In the genomic region with DNA sequence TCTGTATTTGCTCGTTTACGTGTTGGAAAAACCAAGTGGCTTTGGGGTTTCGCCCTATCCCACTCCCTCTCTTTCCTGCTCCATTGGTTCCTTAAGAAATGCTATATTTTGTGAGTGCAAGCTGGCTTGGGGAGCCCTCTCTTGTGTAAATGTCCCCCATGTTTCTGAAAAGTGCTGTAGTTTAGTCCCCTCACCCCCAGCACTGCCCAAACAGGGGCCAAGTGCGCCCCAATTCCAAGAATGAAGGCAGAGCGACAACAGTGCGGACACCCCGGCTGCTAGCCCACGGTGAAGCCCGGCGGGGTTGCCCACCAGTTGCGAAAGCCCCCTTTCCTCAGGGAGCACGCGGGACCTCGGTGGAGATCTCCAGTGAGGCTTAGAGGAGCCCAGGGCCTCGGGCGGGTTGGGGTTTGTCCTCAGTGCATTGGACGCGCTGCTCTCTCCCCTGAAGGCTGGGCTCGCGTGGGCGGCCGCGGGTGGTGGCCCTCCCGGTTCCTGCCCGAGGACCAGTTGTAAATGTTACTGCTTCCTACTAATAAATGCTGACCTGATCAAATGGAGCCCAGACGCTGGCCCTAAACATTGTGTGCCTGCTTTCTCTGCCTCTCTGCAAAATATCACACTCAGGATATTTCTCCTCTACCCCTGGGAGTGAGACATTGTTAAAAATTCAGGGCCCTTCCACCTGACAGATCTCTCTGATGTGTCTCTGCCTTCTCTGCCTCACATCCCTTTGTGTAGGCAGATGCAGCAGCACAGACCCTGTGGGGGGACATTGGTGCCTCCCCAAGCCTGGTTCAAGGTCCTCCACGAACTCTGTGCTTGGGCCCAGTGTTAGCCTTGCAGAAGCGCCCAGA, we compare ENCODE assay signal across 19 cellular contexts. TPM values are rescaled to one million over a fixed set of nuclear protein-coding genes. Genes with fewer than 3 reads are reported as not detected.
DNase-seq lines count a peak whose midpoint lies in the region; TF ChIP-seq lines count a peak whose summit lies in the region.
"Had no signal": no experiment of that assay in that cellular context is flagged by ENCODE, and none has a peak within 500 bp of the region (broad histone marks: within the 10 kb centered on the region; RNA-seq: fewer than 3 reads in every experiment).

No MANE protein-coding gene starts in this region.

- H3K4me1 Mint-ChIP-seq in IgD-negative memory B cell = peaks cover 0 to 6% (median 6%) of the 10 kb centered on the region in 3 donors
- peaks cover 8% of the 10 kb centered on the region for H3K4me1 Mint-ChIP-seq in glutamatergic neuron (ENCODE audit: low read depth, unreplicated experiment)

- no peak for TF ChIP-seq CTCF in glutamatergic neuron (IDR thresholded peaks at IDR 0.05; ENCODE audit: partially characterized antibody, unreplicated experiment)

- intact Hi-C loops in posterior vena cava (cut with DNase I) = loop anchor here (2.0 to 5.0 kb wide), 4 partner anchors 688 to 1038 kb away; no protein-coding TSS in a partner anchor

- DNase-seq in ELF-1 (ENCODE audit: low read depth, low spot score) (peak; percentile 5), glutamatergic neuron (no peak), posterior vena cava (ENCODE audit: low spot score) (peak; percentile 73), dedifferentiated amniotic fluid mesenchymal stem cell (ENCODE audit: extremely low spot score) (no peak), NCI-H526 (lab: John Stamatoyannopoulos, UW) (no peak), hepatic stellate cell (ENCODE audit: low spot score) (no peak)
- DNase-seq: adrenal gland; central memory CD4-positive, alpha-beta T cell; effector CD8-positive, alpha-beta T cell; GM23248; NCI-H1105 treated with DMSO at 0.1 percent for 48 hours; NCI-H2107; PC-3 had no signal

- no peaks in the 10 kb centered on the region for H3K36me3 Mint-ChIP-seq in IgD-negative memory B cell
- no peaks in the 10 kb centered on the region for H3K36me3 Mint-ChIP-seq in glutamatergic neuron (ENCODE audit: unreplicated experiment)

- H3K27ac Mint-ChIP-seq in IgD-negative memory B cell (peak overlapping the region; percentile 77 to 94 (median 84)), glutamatergic neuron (ENCODE audit: unreplicated experiment) (no peak overlapping the region)

- peaks cover 0 to 6% (median 0%) of the 10 kb centered on the region in 3 donors for H3K9me3 Mint-ChIP-seq in IgD-negative memory B cell
- peaks cover 22% of the 10 kb centered on the region for H3K9me3 Mint-ChIP-seq in glutamatergic neuron (ENCODE audit: unreplicated experiment)

- H3K27me3 Mint-ChIP-seq in IgD-negative memory B cell (peaks cover 64% of the 10 kb centered on the region), glutamatergic neuron (ENCODE audit: unreplicated experiment) (peaks cover 51% of the 10 kb centered on the region)

- peak overlapping the region in 2 of 4 donors; percentile 37 to 68 for H3K4me3 Mint-ChIP-seq in IgD-negative memory B cell
- H3K4me3 Mint-ChIP-seq in glutamatergic neuron (ENCODE audit: unreplicated experiment) = peak overlapping the region; percentile 13

RNA-seq across cellular contexts. Expression of gene HOXD9, which starts 2.1 kb away (rescaled TPM):
- polyA plus RNA-seq in IgD-negative memory B cell = not detected
- 0.44 TPM for total RNA-seq in glutamatergic neuron (ENCODE audit: unreplicated experiment)
- total RNA-seq in posterior vena cava = 10 to 100 TPM in 1 of 2 donors, 1 to 10 TPM in 1; 7.9 to 12.0 TPM
- total RNA-seq: mononuclear cell, PC-3, temporal lobe had no signal

RNA-seq across cellular contexts. Expression of gene HOXD8, which starts 4.9 kb away (rescaled TPM):
- not detected for polyA plus RNA-seq in IgD-negative memory B cell
- 0.27 TPM for total RNA-seq in glutamatergic neuron (ENCODE audit: unreplicated experiment)
- 10 to 100 TPM; 30.6 to 31.3 TPM for total RNA-seq in posterior vena cava
- total RNA-seq: mononuclear cell had no signal
- polyA plus RNA-seq: smooth muscle cell had no signal

RNA-seq across cellular contexts. Expression of gene HOXD10, which starts 8.0 kb away (rescaled TPM):
- not detected for polyA plus RNA-seq in IgD-negative memory B cell
- total RNA-seq in glutamatergic neuron (ENCODE audit: unreplicated experiment) (not detected), posterior vena cava (10 to 100 TPM in 1 of 2 donors, 1 to 10 TPM in 1; 1.6 to 10.1 TPM)
- total RNA-seq: mononuclear cell, PC-3, SK-MEL-5, temporal lobe had no signal

RNA-seq across cellular contexts. Expression of gene HOXD11, which starts 17.5 kb away (rescaled TPM):
- not detected for polyA plus RNA-seq in IgD-negative memory B cell
- not detected for total RNA-seq in glutamatergic neuron (ENCODE audit: unreplicated experiment)
- total RNA-seq in posterior vena cava = 1 to 10 TPM in 1 of 2 donors, under 1 TPM in 1; 0.32 to 5.3 TPM
- total RNA-seq: adrenal gland, mononuclear cell, PC-3, temporal lobe had no signal
- polyA plus RNA-seq: adrenal gland had no signal

RNA-seq across cellular contexts. Expression of gene HOXD12, which starts 25.0 kb away (rescaled TPM):
- polyA plus RNA-seq in IgD-negative memory B cell = not detected
- total RNA-seq in glutamatergic neuron (ENCODE audit: unreplicated experiment) (not detected), posterior vena cava (not detected)
- total RNA-seq: adrenal gland, left colon, mononuclear cell, PC-3, smooth muscle cell, temporal lobe had no signal
- polyA plus RNA-seq: adrenal gland, smooth muscle cell had no signal

Comparison
In these comparisons a context has a peak if more than half of its experiments do, and no peak if none do; other contexts are left out.
1. DNase-seq: peak in ELF-1 (single experiment) and posterior vena cava (single experiment); none in glutamatergic neuron (single experiment), dedifferentiated amniotic fluid mesenchymal stem cell (single experiment), NCI-H526 (0 of 2) and hepatic stellate cell (single experiment).
2. RNA of gene HOXD8, which starts 4.9 kb away (total RNA-seq): 30.6 to 31.3 TPM in posterior vena cava; 0.27 TPM in glutamatergic neuron (single experiment); every median in the first group is over 10 times any median in the second.